In the genomic region with DNA sequence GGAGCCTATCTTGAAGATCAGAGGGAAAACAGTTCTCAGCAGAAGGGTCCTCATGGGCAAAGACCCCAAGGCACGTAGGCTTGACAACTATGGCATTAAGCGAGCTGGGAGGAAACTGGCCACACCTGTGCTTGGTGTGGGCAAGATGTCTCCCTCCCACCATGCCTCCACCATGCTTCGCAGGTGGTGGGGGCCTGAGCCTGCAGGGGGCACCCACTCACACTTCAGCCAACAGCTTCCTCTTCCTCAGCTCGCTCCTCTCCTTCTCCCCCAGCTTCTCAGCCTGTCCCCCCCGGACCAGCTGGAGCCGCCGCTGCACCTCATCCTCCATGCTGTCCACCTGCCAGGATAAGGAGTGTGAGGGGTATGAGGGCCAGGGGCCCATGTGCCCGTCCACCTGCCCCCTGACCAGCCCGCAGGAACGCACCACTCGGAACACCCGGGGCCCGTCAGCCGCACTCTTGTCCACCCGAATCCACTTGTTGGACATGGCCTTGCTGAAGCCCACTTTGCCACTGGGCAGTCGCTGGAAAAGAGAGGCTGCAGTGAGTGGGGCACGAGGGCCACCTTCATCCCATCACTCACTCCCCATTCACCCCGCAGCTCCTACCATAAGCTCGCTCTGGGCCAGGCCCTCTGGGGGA, we compare ENCODE assay signal across 14 cellular contexts. TPM values are rescaled to one million over a fixed set of nuclear protein-coding genes. Genes with fewer than 3 reads are reported as not detected.
"Had no signal": no experiment of that assay in that cellular context is flagged by ENCODE, and none has a peak within 500 bp of the region (broad histone marks: within the 10 kb centered on the region; RNA-seq: fewer than 3 reads in every experiment).

No MANE protein-coding gene starts in this region.

- H3K9me3 Mint-ChIP-seq: dendritic cell treated with granulocyte-macrophage colony-stimulating factor and Interleukin-4, amounts not matched to agents 40 ng/mL and 50 ng/mL, for 4 days had no signal

- DNase-seq: activated CD4-positive, alpha-beta T cell treated with anti-CD3 and anti-CD28 coated beads for 36 hours; activated CD8-positive, alpha-beta memory T cell treated with anti-CD3 and anti-CD28 coated beads, Interleukin-2, amount 50 U/mL, for 48 hours; activated CD8-positive, alpha-beta T cell treated with anti-CD3 and anti-CD28 coated beads, Interleukin-2, amount 10 ng/mL, durations not matched to agents 7 days and 5 days; activated naive CD4-positive, alpha-beta T cell treated with anti-CD3 and anti-CD28 coated beads, Interleukin-2, amount 50 U/mL, for 16 hours; anterior cingulate cortex; cerebellar nuclear complex; kidney glomerular epithelial cell; ovary; stimulated activated CD4-positive, alpha-beta T cell treated with anti-CD3 and anti-CD28 coated beads, Interleukin-12 subunit alpha, Interleukin-12 subunit beta, amount 100 ng/mL, for 4 hours; stimulated activated naive CD4-positive, alpha-beta T cell; T-helper 9 cell had no signal

- H3K36me3 ChIP-seq: ovary had no signal

- H3K27me3 Mint-ChIP-seq: activated CD4-positive, alpha-beta T cell treated with anti-CD3 and anti-CD28 coated beads for 36 hours; dendritic cell treated with granulocyte-macrophage colony-stimulating factor and Interleukin-4, amounts not matched to agents 40 ng/mL and 50 ng/mL, for 4 days had no signal

- H3K27ac Mint-ChIP-seq: activated CD4-positive, alpha-beta T cell treated with anti-CD3 and anti-CD28 coated beads for 36 hours; activated CD8-positive, alpha-beta T cell treated with anti-CD3 and anti-CD28 coated beads, Interleukin-2, amount 10 ng/mL, durations not matched to agents 7 days and 5 days; dendritic cell treated with granulocyte-macrophage colony-stimulating factor and Interleukin-4, amounts not matched to agents 40 ng/mL and 50 ng/mL, for 4 days had no signal

- H3K4me3 Mint-ChIP-seq: activated CD4-positive, alpha-beta T cell treated with anti-CD3 and anti-CD28 coated beads for 36 hours; activated CD8-positive, alpha-beta T cell treated with anti-CD3 and anti-CD28 coated beads, Interleukin-2, amount 10 ng/mL, durations not matched to agents 7 days and 5 days; dendritic cell treated with granulocyte-macrophage colony-stimulating factor and Interleukin-4, amounts not matched to agents 40 ng/mL and 50 ng/mL, for 4 days had no signal

- H3K27me3 ChIP-seq: hepatocyte, ovary, upper lobe of left lung had no signal

- H2AFZ ChIP-seq: hepatocyte had no signal

- H3K4me2 ChIP-seq: hepatocyte had no signal

- ATAC-seq: activated CD4-positive, alpha-beta T cell treated with anti-CD3 and anti-CD28 coated beads for 36 hours; activated CD8-positive, alpha-beta T cell treated with anti-CD3 and anti-CD28 coated beads, Interleukin-2, amount 10 ng/mL, durations not matched to agents 7 days and 5 days had no signal

- H3K27ac ChIP-seq: hepatocyte, ovary, upper lobe of left lung had no signal

- H3K9me3 ChIP-seq: ovary, upper lobe of left lung had no signal

- H3K4me3 ChIP-seq: hepatocyte, ovary, upper lobe of left lung had no signal

RNA-seq across cellular contexts. Expression of gene SYCE2, which starts 11.0 kb away (rescaled TPM):
- polyA plus RNA-seq: hepatocyte had no signal
